8 cellular contexts compared by ENCODE assay signal in genomic region chr2:43224131-43224570, GRCh38. TPM values are rescaled to one million over a fixed set of nuclear protein-coding genes. Genes with fewer than 3 reads are reported as not detected.
DNase-seq lines count a peak whose midpoint lies in the region; ATAC-seq and TF ChIP-seq lines count a peak whose summit lies in the region.

No MANE protein-coding gene starts in this region.

- peaks cover 46% of the 10 kb centered on the region for H4K20me1 ChIP-seq in DND-41 (ENCODE audit: insufficient read depth, low read length)

- H3K4me3 ChIP-seq in DND-41 (ENCODE audit: low read depth in 1 of 2, low read length in 2 of 2), result peak overlapping the region; percentile 79 to 83
- H3K4me3 ChIP-seq in mesodermal cell (ENCODE audit: extremely low read depth, insufficient read depth, low read length, poor library complexity, severe bottlenecking), result peak overlapping the region; percentile 66

- H3K27ac ChIP-seq in DND-41 (ENCODE audit: low read length) (peak overlapping the region; percentile 99), mesodermal cell (ENCODE audit: low read depth, low read length, severe bottlenecking) (peak overlapping the region; percentile 83)

- peak overlapping the region; percentile 96 for H3K9ac ChIP-seq in DND-41 (ENCODE audit: low read depth, low read length)

- peak overlapping the region; percentile 94 for H3K4me3 Mint-ChIP-seq in activated CD8-positive, alpha-beta T cell treated with anti-CD3 and anti-CD28 coated beads for 36 hours
- H3K4me3 Mint-ChIP-seq in effector memory CD8-positive, alpha-beta T cell, result peak overlapping the region; percentile 96 to 99

- peak overlapping the region; percentile 64 for H3K4me2 ChIP-seq in DND-41 (ENCODE audit: insufficient read depth, low read length)

- H3K9me3 ChIP-seq in DND-41 (ENCODE audit: insufficient read depth, low read length, severe bottlenecking), result no peaks in the 10 kb centered on the region
- H3K9me3 ChIP-seq in mesodermal cell (ENCODE audit: control insufficient read depth, low read length), result no peaks in the 10 kb centered on the region

- intact Hi-C loops in activated CD8-positive, alpha-beta T cell treated with anti-CD3 and anti-CD28 coated beads for 36 hours (cut with micrococcal nuclease), result loop anchor here (10.0 kb wide), 1 partner anchor 249 kb away; no protein-coding TSS in a partner anchor

- no peak overlapping the region for H2AFZ ChIP-seq in DND-41 (ENCODE audit: low read depth, low read length)

- H3K4me1 ChIP-seq in DND-41 (ENCODE audit: insufficient read depth, low read length), result peaks cover 49% of the 10 kb centered on the region
- H3K4me1 ChIP-seq in mesodermal cell (ENCODE audit: control insufficient read depth, insufficient read depth, low read length, poor library complexity, severe bottlenecking), result peaks cover 52% of the 10 kb centered on the region

- H3K9me3 Mint-ChIP-seq in activated CD8-positive, alpha-beta T cell treated with anti-CD3 and anti-CD28 coated beads for 36 hours, result no peaks in the 10 kb centered on the region
- H3K9me3 Mint-ChIP-seq in effector memory CD8-positive, alpha-beta T cell, result no peaks in the 10 kb centered on the region

- no peaks in the 10 kb centered on the region for H3K27me3 ChIP-seq in DND-41 (ENCODE audit: insufficient read depth, low read length, poor library complexity)

- peak; percentile 65 for TF ChIP-seq CTCF in DND-41 (IDR thresholded peaks at IDR 0.05; ENCODE audit: borderline replicate concordance, extremely low read depth, low read length, poor library complexity, severe bottlenecking)
- TF ChIP-seq CTCF in activated CD8-positive, alpha-beta T cell treated with anti-CD3 and anti-CD28 coated beads for 36 hours (IDR thresholded peaks at IDR 0.05), result no peak

- peak; percentile 86 for DNase-seq in DND-41
- DNase-seq in NAMALWA (ENCODE audit: low spot score), result peak; percentile 91
- peak; percentile 85 for DNase-seq in activated CD8-positive, alpha-beta T cell treated with anti-CD3 and anti-CD28 coated beads for 36 hours
- DNase-seq in effector memory CD8-positive, alpha-beta T cell, result peak; percentile 62 to 69 (median 66)
- DNase-seq in stimulated activated CD8-positive, alpha-beta memory T cell treated with anti-CD3 and anti-CD28 coated beads, Interleukin-2, amount 100 ng/mL, for 48 hours (ENCODE audit: low read depth in 2 of 2), result peak; percentile 58 to 65

- peaks cover 88% of the 10 kb centered on the region for H3K79me2 ChIP-seq in DND-41 (ENCODE audit: insufficient read depth, low read length)

- H3K36me3 Mint-ChIP-seq in activated CD8-positive, alpha-beta T cell treated with anti-CD3 and anti-CD28 coated beads for 36 hours (ENCODE audit: low read depth), result peaks cover 53% of the 10 kb centered on the region
- peaks cover 96% of the 10 kb centered on the region for H3K36me3 Mint-ChIP-seq in effector memory CD8-positive, alpha-beta T cell (ENCODE audit: insufficient read depth)

- H3K36me3 ChIP-seq in DND-41 (ENCODE audit: insufficient read depth, low read length), result peaks cover 57% of the 10 kb centered on the region
- peaks cover 28% of the 10 kb centered on the region for H3K36me3 ChIP-seq in mesodermal cell (ENCODE audit: control insufficient read depth, insufficient read depth, low read length)

- H3K4me1 Mint-ChIP-seq in activated CD8-positive, alpha-beta T cell treated with anti-CD3 and anti-CD28 coated beads for 36 hours (ENCODE audit: low read depth), result peaks cover 46% of the 10 kb centered on the region
- H3K4me1 Mint-ChIP-seq in effector memory CD8-positive, alpha-beta T cell (ENCODE audit: low read depth in 2 of 2), result peaks cover 45 to 47% of the 10 kb centered on the region in 2 donors

- POLR2A ChIA-PET in activated CD8-positive, alpha-beta T cell treated with anti-CD3 and anti-CD28 coated beads for 36 hours (lab: Charles Lee), result interaction anchor here (0.8 to 14.1 kb wide), 11 partner anchors 11 to 373 kb away, joined by 3 to 549 read pairs (median 5); no protein-coding TSS in a partner anchor

- peak overlapping the region; percentile 97 for H3K27ac Mint-ChIP-seq in activated CD8-positive, alpha-beta T cell treated with anti-CD3 and anti-CD28 coated beads for 36 hours
- H3K27ac Mint-ChIP-seq in effector memory CD8-positive, alpha-beta T cell, result peak overlapping the region; percentile 93 to 94

- ATAC-seq in DND-41 (ENCODE audit: insufficient read depth, low read depth) (no peak), HG02840 (IDR thresholded peaks at IDR 0.05; ENCODE audit: low FRiP score, unreplicated experiment) (no peak), HG03039 (IDR thresholded peaks at IDR 0.05; ENCODE audit: unreplicated experiment) (no peak)
- ATAC-seq in activated CD8-positive, alpha-beta T cell treated with anti-CD3 and anti-CD28 coated beads for 36 hours, result no peak
- ATAC-seq in effector memory CD8-positive, alpha-beta T cell (replicated peaks), result no peak

- 0 to 1% methylated on average over 23 to 36 of the region's 41 CpGs for WGBS in mesodermal cell (ENCODE audit: insufficient coverage in 2 of 2), 2 experiments

- H3K27me3 Mint-ChIP-seq in activated CD8-positive, alpha-beta T cell treated with anti-CD3 and anti-CD28 coated beads for 36 hours, result no peaks in the 10 kb centered on the region
- no peaks in the 10 kb centered on the region for H3K27me3 Mint-ChIP-seq in effector memory CD8-positive, alpha-beta T cell

- CTCF ChIA-PET in activated CD8-positive, alpha-beta T cell treated with anti-CD3 and anti-CD28 coated beads for 36 hours (lab: Charles Lee), result interaction anchor here (0.6 to 19.3 kb wide), 9 partner anchors 23 to 260 kb away, joined by 3 to 647 read pairs (median 6); no protein-coding TSS in a partner anchor

RNA-seq across cellular contexts. Expression of gene ZFP36L2, which starts 2.3 kb away (rescaled TPM):
- total RNA-seq in activated CD8-positive, alpha-beta T cell treated with anti-CD3 and anti-CD28 coated beads for 36 hours, result 100 to 1,000 TPM; 102 to 106 TPM
- 59.1 TPM for polyA plus RNA-seq in mesodermal cell (2013, experiment 1 of 2)
- 51.5 TPM for polyA plus RNA-seq in mesodermal cell (2013, experiment 2 of 2)
